ENCODE assay signal across 28 cellular contexts in genomic region chr9:109003116-109003515, GRCh38. TPM values are rescaled to one million over a fixed set of nuclear protein-coding genes. Genes with fewer than 3 reads are reported as not detected.
DNase-seq lines count a peak whose midpoint lies in the region; ATAC-seq, FAIRE-seq and TF ChIP-seq lines count a peak whose summit lies in the region.
"Had no signal": no experiment of that assay in that cellular context is flagged by ENCODE, and none has a peak within 500 bp of the region (broad histone marks: within the 10 kb centered on the region; RNA-seq: fewer than 3 reads in every experiment).

No MANE protein-coding gene starts in this region.

- TF ChIP-seq RAD21 in HCT116 (IDR thresholded peaks at IDR 0.05; ENCODE audit: low read depth), result no peak
- TF ChIP-seq RAD21 in H1 (IDR thresholded peaks at IDR 0.05 in 1 of 2, conservative IDR thresholded peaks at IDR 0.05 in 1 of 2; ENCODE audit: low read depth in 2 of 2, low read length in 2 of 2), result no peak

- H3K27me3 Mint-ChIP-seq in astrocyte (ENCODE audit: low read depth, unreplicated experiment), result no peaks in the 10 kb centered on the region
- peaks cover 44% of the 10 kb centered on the region for H3K27me3 Mint-ChIP-seq in activated T-helper 2 cell treated with anti-CD3 and anti-CD28 coated beads, Interferon-gamma antibody, Interleukin-2, Interleukin-4, amounts not matched to agents 10 μg/mL and 5 μg/mL and 100 μg/mL, durations not matched to agents 14 hours and 24 hours and 36 hours (ENCODE audit: low read depth)
- H3K27me3 Mint-ChIP-seq: CD4-positive, CD25-positive, alpha-beta regulatory T cell had no signal

- H3K23ac ChIP-seq in H1 (ENCODE audit: insufficient read length), result no peak overlapping the region

- peak; percentile 9 for FAIRE-seq in astrocyte (lab: Jason Lieb, UNC)
- no peak for FAIRE-seq in H1 (lab: Jason Lieb, UNC)
- FAIRE-seq: A204.1, GM12878, GM12892, GM18507 had no signal

- no peak overlapping the region for H2BK12ac ChIP-seq in H1 (ENCODE audit: low read depth, low read length)

- H3K14ac ChIP-seq in H1 (ENCODE audit: insufficient read length), result no peak overlapping the region

- DNase-seq in HCT116 (ENCODE audit: low read depth, low spot score), result no peak
- DNase-seq in astrocyte (ENCODE audit: low read depth), result no peak
- no peak for DNase-seq in H1 (ENCODE audit: low read depth in 1 of 2, low spot score in 2 of 2)
- DNase-seq in cortex of kidney (lab: John Stamatoyannopoulos, UW), result no peak
- DNase-seq in activated T-helper 2 cell treated with anti-CD3 and anti-CD28 coated beads, Interferon-gamma antibody, Interleukin-2, Interleukin-4, amounts not matched to agents 10 μg/mL and 5 μg/mL and 100 μg/mL, durations not matched to agents 14 hours and 24 hours and 36 hours (ENCODE audit: low spot score), result no peak
- DNase-seq in retina, result no peak
- DNase-seq: 8988T; ACHN; BE2C; C1 segment of cervical spinal cord; CD4-positive, alpha-beta memory T cell; CD4-positive, CD25-positive, alpha-beta regulatory T cell; CD8-positive, alpha-beta memory T cell; COR-L47; DMS 273 treated with DMSO at 0.1 percent for 48 hours; DMS153; DMS53; DMS79; DND-41; EL; GDM1 had no signal

- H3K79me2 ChIP-seq in HCT116 (ENCODE audit: insufficient read depth, low read length) (peaks cover 90% of the 10 kb centered on the region), astrocyte (ENCODE audit: insufficient read depth, low read length) (peaks cover 88% of the 10 kb centered on the region), H1 (ENCODE audit: control insufficient read depth in 1 of 2, insufficient read depth in 2 of 2, low read length in 2 of 2) (peaks cover 0 to 58% of the 10 kb centered on the region in 2 experiments; a peak in 2 of 4 replicates)

- no peak overlapping the region for H3K4me2 ChIP-seq in HCT116 (ENCODE audit: low read length)
- no peak overlapping the region for H3K4me2 ChIP-seq in astrocyte (ENCODE audit: low read length)
- no peak overlapping the region for H3K4me2 ChIP-seq in H1 (ENCODE audit: insufficient read depth in 1 of 2, low read depth in 2 of 2, low read length in 2 of 2)
- H3K4me2 ChIP-seq: BLaER1 had no signal

- H3K9ac ChIP-seq in HCT116 (ENCODE audit: low read length) (no peak overlapping the region), astrocyte (ENCODE audit: low read length) (no peak overlapping the region), H1 (replicated peaks in 1 of 4; ENCODE audit: extremely low read depth in 1 of 4, low read depth in 3 of 4, low read length in 3 of 4) (no peak overlapping the region)
- H3K9ac ChIP-seq: BLaER1 had no signal

- no peak overlapping the region for H2BK5ac ChIP-seq in H1 (ENCODE audit: low read depth, low read length)

- CTCF ChIA-PET in HCT116 (lab: Charles Lee), result no interaction called here
- CTCF ChIA-PET in HEK293 (lab: Yijun Ruan, JAX), result interaction anchor here (0.6 to 1.3 kb wide), 2 partner anchors 8 to 85 kb away, joined by 4 to 5 read pairs; no protein-coding TSS in a partner anchor
- CTCF ChIA-PET in H1 (lab: Charles Lee; ENCODE audit: partially characterized antibody), result interaction anchor here (1.2 kb wide), 1 partner anchor 15 kb away, joined by 4 read pairs; no protein-coding TSS in a partner anchor

- H3K36me3 ChIP-seq in HCT116 (ENCODE audit: control insufficient read depth in 1 of 2, insufficient read depth in 2 of 2, low read length in 2 of 2), result peaks cover 0 to 28% of the 10 kb centered on the region in 2 experiments; a peak in 1 of 4 replicates
- H3K36me3 ChIP-seq in HEK293 (ENCODE audit: control insufficient read depth in 2 of 2, insufficient read depth in 1 of 2, low read length in 2 of 2), result peaks cover 0 to 12% of the 10 kb centered on the region in 2 experiments; a peak in 1 of 3 replicates
- H3K36me3 ChIP-seq in astrocyte (ENCODE audit: insufficient read depth, low read length), result no peaks in the 10 kb centered on the region
- H3K36me3 ChIP-seq in H1 (ENCODE audit: control insufficient read depth in 2 of 4, insufficient read depth in 4 of 4, low read length in 3 of 4), result peaks cover 0 to 8% (median 2%) of the 10 kb centered on the region in 4 experiments; a peak in 2 of 8 replicates
- H3K36me3 ChIP-seq: BE2C had no signal

- no peak overlapping the region for H2BK20ac ChIP-seq in H1 (ENCODE audit: low read length)

- TF ChIP-seq EP300 in H1 (IDR thresholded peaks at IDR 0.05; ENCODE audit: borderline replicate concordance in 1 of 2, low read depth in 2 of 2, low read length in 2 of 2), result no peak

- no peak overlapping the region for H3K27ac Mint-ChIP-seq in astrocyte (ENCODE audit: unreplicated experiment)
- H3K27ac Mint-ChIP-seq in activated T-helper 2 cell treated with anti-CD3 and anti-CD28 coated beads, Interferon-gamma antibody, Interleukin-2, Interleukin-4, amounts not matched to agents 10 μg/mL and 5 μg/mL and 100 μg/mL, durations not matched to agents 14 hours and 24 hours and 36 hours, result no peak overlapping the region
- H3K27ac Mint-ChIP-seq: CD14-positive monocyte; CD4-positive, alpha-beta memory T cell; CD4-positive, CD25-positive, alpha-beta regulatory T cell; CD8-positive, alpha-beta memory T cell had no signal

- TF ChIP-seq CTCF in HCT116 (IDR thresholded peaks at IDR 0.05 in 2 of 3, conservative IDR thresholded peaks at IDR 0.05 in 1 of 3; ENCODE audit: borderline replicate concordance in 1 of 3, insufficient read depth in 1 of 3, low read depth in 2 of 3, low read length in 2 of 3) (no peak), HEK293 (tag by site-specific recombination; IDR thresholded peaks at IDR 0.05) (no peak), astrocyte (IDR thresholded peaks at IDR 0.05; ENCODE audit: insufficient read depth, low read depth, low read length) (no peak), H1 (IDR thresholded peaks at IDR 0.05; ENCODE audit: control extremely low read depth in 1 of 3, insufficient read depth in 1 of 3, low read depth in 1 of 3, low read length in 3 of 3) (no peak)

- no peak overlapping the region for H2AFZ ChIP-seq in HCT116 (ENCODE audit: low read depth, low read length, poor library complexity, severe bottlenecking)
- no peak overlapping the region for H2AFZ ChIP-seq in astrocyte (ENCODE audit: low read depth, low read length)
- H2AFZ ChIP-seq in H1 (ENCODE audit: low read length), result no peak overlapping the region

- no peak overlapping the region for H3K4ac ChIP-seq in H1 (replicated peaks; ENCODE audit: insufficient read length, low read depth, low read length)

- no peak for TF ChIP-seq POLR2A in HCT116 (IDR thresholded peaks at IDR 0.05; ENCODE audit: borderline replicate concordance, extremely low read depth, insufficient read depth, insufficient read length)
- no peak for TF ChIP-seq POLR2A in H1 (IDR thresholded peaks at IDR 0.05; ENCODE audit: control extremely low read depth in 1 of 2, low read depth in 2 of 2, low read length in 2 of 2)

- no peaks in the 10 kb centered on the region for H3K9me2 ChIP-seq in HCT116 (ENCODE audit: insufficient read depth)

- ATAC-seq in HCT116, result no peak
- ATAC-seq: GM12878 had no signal

- H4K8ac ChIP-seq in H1 (ENCODE audit: extremely low read depth, insufficient read depth, low read length), result no peak overlapping the region

- BruUV-seq in HCT116 (replicated peaks; lab: Mats Ljungman, UMichigan), result no TSS peak

- RAD21 ChIA-PET in HCT116 (lab: Charles Lee; ENCODE audit: low non-redundant PET in 1 of 2, low total read pairs in 2 of 2, uncharacterized antibody in 2 of 2, unreplicated experiment in 2 of 2), result no interaction called here

- H3K4me3 Mint-ChIP-seq in astrocyte (ENCODE audit: unreplicated experiment), result no peak overlapping the region
- no peak overlapping the region for H3K4me3 Mint-ChIP-seq in activated T-helper 2 cell treated with anti-CD3 and anti-CD28 coated beads, Interferon-gamma antibody, Interleukin-2, Interleukin-4, amounts not matched to agents 10 μg/mL and 5 μg/mL and 100 μg/mL, durations not matched to agents 14 hours and 24 hours and 36 hours (ENCODE audit: low read depth)
- H3K4me3 Mint-ChIP-seq: CD14-positive monocyte; CD4-positive, alpha-beta memory T cell; CD4-positive, CD25-positive, alpha-beta regulatory T cell; CD8-positive, alpha-beta memory T cell had no signal

- H3K18ac ChIP-seq in H1 (ENCODE audit: extremely low read depth, low read length), result no peak overlapping the region

- no peak overlapping the region for H3K4me3 ChIP-seq in HCT116 (replicated peaks in 1 of 2; ENCODE audit: low read depth in 1 of 2, low read length in 2 of 2)
- H3K4me3 ChIP-seq in HEK293 (ENCODE audit: low read depth, low read length), result no peak overlapping the region
- no peak overlapping the region for H3K4me3 ChIP-seq in astrocyte (ENCODE audit: insufficient read depth, low read depth, low read length)
- no peak overlapping the region for H3K4me3 ChIP-seq in H1 (ENCODE audit: extremely low read depth in 1 of 4, insufficient read depth in 2 of 4, low read depth in 3 of 4, low read length in 4 of 4)
- H3K4me3 ChIP-seq: BLaER1, GM12878 had no signal

- POLR2A ChIA-PET in HCT116 (lab: Charles Lee), result no interaction called here
- POLR2A ChIA-PET in HEK293 (lab: Yijun Ruan, JAX), result interaction anchor here (0.5 to 1.2 kb wide), 2 partner anchors 8 to 228 kb away, joined by 3 read pairs; no protein-coding TSS in a partner anchor
- POLR2A ChIA-PET in H1 (lab: Charles Lee; ENCODE audit: partially characterized antibody), result no interaction called here

- H3K27me3 ChIP-seq in HCT116 (ENCODE audit: insufficient read depth, low read length) (no peaks in the 10 kb centered on the region), astrocyte (ENCODE audit: insufficient read depth, low read length) (no peaks in the 10 kb centered on the region), H1 (replicated peaks in 1 of 4; ENCODE audit: control insufficient read depth in 3 of 4, extremely low read depth in 1 of 4, insufficient read depth in 3 of 4, low read length in 3 of 4) (no peaks in the 10 kb centered on the region)
- H3K27me3 ChIP-seq: BE2C, BLaER1 had no signal

- H2BK15ac ChIP-seq in H1 (ENCODE audit: low read length), result no peak overlapping the region

- no peak overlapping the region for H4K91ac ChIP-seq in H1 (replicated peaks; ENCODE audit: insufficient read length, low read length)

- no peaks in the 10 kb centered on the region for H3K79me1 ChIP-seq in H1 (ENCODE audit: low read depth, low read length)

- peaks cover 9% of the 10 kb centered on the region for H3K9me3 Mint-ChIP-seq in astrocyte (ENCODE audit: unreplicated experiment)
- H3K9me3 Mint-ChIP-seq in activated T-helper 2 cell treated with anti-CD3 and anti-CD28 coated beads, Interferon-gamma antibody, Interleukin-2, Interleukin-4, amounts not matched to agents 10 μg/mL and 5 μg/mL and 100 μg/mL, durations not matched to agents 14 hours and 24 hours and 36 hours, result peaks cover 20% of the 10 kb centered on the region

- H3K56ac ChIP-seq in H1 (replicated peaks; ENCODE audit: insufficient read length, low read depth, low read length), result no peak overlapping the region

- no peak overlapping the region for H4K5ac ChIP-seq in H1 (ENCODE audit: insufficient read length, low read depth, low read length)

- intact Hi-C loops in HCT116 (cut with micrococcal nuclease), result no loop called here
- intact Hi-C loops in activated T-helper 2 cell treated with anti-CD3 and anti-CD28 coated beads, Interferon-gamma antibody, Interleukin-2, Interleukin-4, amounts not matched to agents 10 μg/mL and 5 μg/mL and 100 μg/mL, durations not matched to agents 14 hours and 24 hours and 36 hours (cut with micrococcal nuclease), result no loop called here

- H3K23me2 ChIP-seq in H1 (ENCODE audit: low read depth, low read length), result no peaks in the 10 kb centered on the region

- H3K4me1 Mint-ChIP-seq in astrocyte (ENCODE audit: low read depth, unreplicated experiment), result peaks cover 10% of the 10 kb centered on the region
- peaks cover 13% of the 10 kb centered on the region for H3K4me1 Mint-ChIP-seq in activated T-helper 2 cell treated with anti-CD3 and anti-CD28 coated beads, Interferon-gamma antibody, Interleukin-2, Interleukin-4, amounts not matched to agents 10 μg/mL and 5 μg/mL and 100 μg/mL, durations not matched to agents 14 hours and 24 hours and 36 hours (ENCODE audit: low read depth)

- H2BK120ac ChIP-seq in H1 (replicated peaks; ENCODE audit: low read depth, low read length), result no peak overlapping the region

- H4K20me1 ChIP-seq in HCT116 (ENCODE audit: insufficient read depth) (no peaks in the 10 kb centered on the region), astrocyte (ENCODE audit: insufficient read depth, low read length) (peaks cover 40% of the 10 kb centered on the region), H1 (replicated peaks in 1 of 2; ENCODE audit: control insufficient read depth in 1 of 2, insufficient read depth in 2 of 2, low read length in 2 of 2) (peaks cover 0 to 2% of the 10 kb centered on the region in 2 experiments)
- H4K20me1 ChIP-seq: BLaER1 had no signal

- WGBS in H1 (ENCODE audit: extremely low coverage in 1 of 2, insufficient coverage in 1 of 2, insufficient read length in 1 of 2, insufficient replicate concordance in 2 of 2, low coverage in 1 of 2, low lambda C conversion rate in 2 of 2, missing lambda C conversion rate in 1 of 2), 2 experiments, result 94% methylated on average over 2 of the region's 2 CpGs; no CpG with 5 or more reads in 1 of the 2 experiments

- peaks cover 5 to 16% of the 10 kb centered on the region in 2 experiments; a peak in 1 of 4 replicates for H3K9me3 ChIP-seq in HCT116 (ENCODE audit: control insufficient read depth in 1 of 2, insufficient read depth in 1 of 2, low read depth in 1 of 2, low read length in 2 of 2)
- H3K9me3 ChIP-seq in HEK293 (ENCODE audit: control insufficient read depth, insufficient read depth, low read depth, low read length), result no peaks in the 10 kb centered on the region; the same call in 1 of the 2 replicates
- H3K9me3 ChIP-seq in astrocyte (ENCODE audit: insufficient read depth, low read depth, low read length), result peaks cover 5% of the 10 kb centered on the region
- peaks cover 7 to 13% of the 10 kb centered on the region in 2 experiments; a peak in 3 of 4 replicates for H3K9me3 ChIP-seq in H1 (ENCODE audit: insufficient read depth in 2 of 2, low read depth in 1 of 2, low read length in 1 of 2)
- H3K9me3 ChIP-seq: BE2C had no signal

- H3K36me3 Mint-ChIP-seq in astrocyte (ENCODE audit: low read depth, unreplicated experiment), result peaks cover 11% of the 10 kb centered on the region
- peaks cover 28% of the 10 kb centered on the region for H3K36me3 Mint-ChIP-seq in activated T-helper 2 cell treated with anti-CD3 and anti-CD28 coated beads, Interferon-gamma antibody, Interleukin-2, Interleukin-4, amounts not matched to agents 10 μg/mL and 5 μg/mL and 100 μg/mL, durations not matched to agents 14 hours and 24 hours and 36 hours (ENCODE audit: low read depth)

- H3K27ac ChIP-seq in HCT116 (ENCODE audit: low read depth, low read length) (no peak overlapping the region), HEK293 (ENCODE audit: extremely low read depth, low read depth, low read length) (no peak overlapping the region), astrocyte (ENCODE audit: low read depth, low read length) (no peak overlapping the region), H1 (ENCODE audit: low read depth, low read length) (no peak overlapping the region)
- H3K27ac ChIP-seq: BLaER1 had no signal

- no peak overlapping the region for H2AK5ac ChIP-seq in H1 (ENCODE audit: low read depth, low read length)

- H3K4me1 ChIP-seq in HCT116 (ENCODE audit: control insufficient read depth in 1 of 2, insufficient read depth in 2 of 2, low read length in 2 of 2) (peaks cover 25 to 41% of the 10 kb centered on the region in 2 experiments), HEK293 (ENCODE audit: control insufficient read depth, insufficient read depth, low read length) (no peaks in the 10 kb centered on the region), astrocyte (ENCODE audit: insufficient read depth, low read length) (peaks cover 5% of the 10 kb centered on the region), H1 (replicated peaks in 1 of 4; ENCODE audit: control insufficient read depth in 3 of 4, insufficient read depth in 4 of 4, low read length in 3 of 4) (no peaks in the 10 kb centered on the region)
- H3K4me1 ChIP-seq: BE2C, BLaER1 had no signal

RNA-seq across cellular contexts. Expression of gene CTNNAL1, which starts 10.2 kb away (rescaled TPM):
- 87.2 TPM for total RNA-seq in HCT116 (2021; ENCODE audit: unreplicated experiment)
- 24.8 and 37.9 TPM in 2 replicates for polyA plus RNA-seq in HCT116 (2012)
- total RNA-seq in astrocyte, result 25.5 and 35.1 TPM in 2 replicates
- total RNA-seq in H1 (2021; fragmentation: NEBNext Ultra II Directional; extraction: Animal tissue kit (Norgen Biotek cat#: 25700)), result 62.8 and 66.1 TPM in 2 replicates
- polyA plus RNA-seq in H1 (2011; rRNA removed), result 10.7 and 23.2 TPM in 2 replicates
- 28.5 TPM for polyA plus RNA-seq in H1 (2011; cell fraction: cytosol; rRNA removed)
- 5.6 TPM for polyA plus RNA-seq in H1 (2011; cell fraction: nucleus; rRNA removed)
- polyA plus RNA-seq in H1 (2012, experiment 1 of 2), result 31.8 to 52.6 TPM (median 34.6 TPM) in 4 replicates
- polyA plus RNA-seq in H1 (2012, experiment 2 of 2), result 6.2 TPM
- polyA plus RNA-seq in H1 (2013, experiment 1 of 2), result 36.5 TPM
- polyA plus RNA-seq in H1 (2013, experiment 2 of 2), result 34.8 TPM
- polyA minus RNA-seq in H1 (2011; rRNA and poly(A)+ RNA removed), result 10.6 and 19.0 TPM in 2 replicates
- polyA minus RNA-seq in H1 (2011; cell fraction: cytosol; rRNA and poly(A)+ RNA removed), result 15.7 TPM
- 15.8 TPM for polyA minus RNA-seq in H1 (2011; cell fraction: nucleus; rRNA and poly(A)+ RNA removed)
- total RNA-seq in activated T-helper 2 cell treated with anti-CD3 and anti-CD28 coated beads, Interferon-gamma antibody, Interleukin-2, Interleukin-4, amounts not matched to agents 10 μg/mL and 5 μg/mL and 100 μg/mL, durations not matched to agents 14 hours and 24 hours and 36 hours, result 19.8 and 21.6 TPM in 2 replicates
